20 cellular contexts compared by ENCODE assay signal in the genomic region with DNA sequence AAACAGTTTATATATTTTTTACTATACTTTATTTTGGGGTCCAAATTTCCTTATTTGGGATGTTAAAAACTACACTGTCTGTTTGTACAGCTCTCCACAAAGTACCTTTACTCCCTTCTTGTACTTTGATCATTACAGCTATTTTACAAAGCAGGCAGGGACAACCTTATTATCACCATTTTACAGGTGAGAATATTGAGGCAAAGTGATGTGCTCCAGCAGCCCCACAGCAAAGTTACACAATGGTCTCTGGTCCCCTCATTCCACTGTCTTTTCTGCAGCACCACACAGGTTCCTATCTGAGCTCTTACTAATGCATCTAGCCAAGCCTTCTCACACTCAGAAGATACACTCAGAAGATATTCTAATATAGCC.
"Had no signal": no experiment of that assay in that cellular context is flagged by ENCODE, and none has a peak within 500 bp of the region (broad histone marks: within the 10 kb centered on the region; RNA-seq: fewer than 3 reads in every experiment).

No MANE protein-coding gene starts in this region.

- H3K9me3 ChIP-seq: ovary, prostate gland, sigmoid colon, spleen, tibial nerve, uterus had no signal

- ATAC-seq: natural killer cell; stimulated activated memory B cell treated with anti-CD40 and anti-IgM and Interleukin-4, amounts not matched to agents 10 μg/mL and 1 μg/mL and 100 μg/mL, for 72 hours; stimulated activated naive CD8-positive, alpha-beta T cell treated with anti-CD3 and anti-CD28 coated beads, Interleukin-15, amount 100 ng/mL, for 72 hours had no signal

- DNase-seq: hippocampal formation; kidney glomerular epithelial cell; mesendoderm; naive B cell; natural killer cell; posterior cingulate gyrus; retina; small intestine; spleen; stimulated activated CD4-positive, alpha-beta T cell treated with anti-CD3 and anti-CD28 coated beads, Interleukin-4, amount 100 ng/mL, for 24 hours; stimulated activated naive CD4-positive, alpha-beta T cell treated with Interleukin-2 at 50 U/mL for 16 hours; stimulated activated naive CD8-positive, alpha-beta T cell treated with anti-CD3 and anti-CD28 coated beads, Interleukin-15, amount 100 ng/mL, for 72 hours; substantia nigra; uterus had no signal

- H3K4me1 ChIP-seq: spleen had no signal

- H3K27ac ChIP-seq: ovary, prostate gland, spleen, tibial nerve, uterus had no signal

- H3K36me3 ChIP-seq: ovary, prostate gland, sigmoid colon, spleen, tibial nerve, uterus had no signal

- H3K27me3 ChIP-seq: ovary, sigmoid colon, spleen, tibial nerve, uterus had no signal

- H3K4me3 ChIP-seq: lung, ovary, prostate gland, sigmoid colon, spleen, tibial nerve, uterus had no signal
